In the genomic region with DNA sequence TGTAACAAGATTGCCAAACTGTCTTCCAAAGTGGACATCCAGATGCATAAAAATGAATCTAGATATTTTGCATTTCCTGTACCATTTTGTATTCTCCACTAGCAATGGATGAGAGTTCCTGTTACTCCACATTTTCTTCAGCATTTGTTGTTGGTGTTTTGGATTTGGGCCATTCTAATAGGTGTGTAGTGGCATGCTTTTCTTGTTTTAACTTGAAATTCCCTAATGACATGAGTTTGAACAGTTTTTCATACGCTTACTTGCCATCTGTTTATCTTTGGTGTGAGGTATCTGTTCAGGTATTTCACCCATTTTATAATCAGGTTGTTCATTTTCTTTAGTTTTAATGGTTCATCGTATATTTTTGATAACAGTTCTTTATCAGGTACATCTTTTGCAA, we compare ENCODE assay signal across 24 cellular contexts.
"Had no signal": no experiment of that assay in that cellular context is flagged by ENCODE, and none has a peak within 500 bp of the region (broad histone marks: within the 10 kb centered on the region; RNA-seq: fewer than 3 reads in every experiment).

No MANE protein-coding gene starts in this region.

- H3K9me3 ChIP-seq: SJSA1 had no signal

- H3K4me1 ChIP-seq: SJSA1 had no signal

- H3K4me2 ChIP-seq: KMS-11 had no signal

- ATAC-seq: K562 had no signal

- H3K27ac ChIP-seq: HL-60, KMS-11, SJSA1, SK-N-MC had no signal

- DNase-seq: Kasumi-1, MV-4-11, NCI-H1048, NCI-H1105, NCI-H1417, NCI-H1436 treated with DMSO at 0.1 percent for 48 hours, NCI-H1694, NCI-H187 treated with DMSO at 0.1 percent for 48 hours, NCI-H2029 treated with DMSO at 0.1 percent for 48 hours, NCI-H446, NCI-H510A, NCI-H524 treated with DMSO at 0.1 percent for 48 hours, NCI-H69, NCI-H774, Right ventricle myocardium superior, RPMI8226, SIG-M5 had no signal

- FAIRE-seq: HTR-8/SVneo, K562, RCC 7860 had no signal

- H3K27me3 ChIP-seq: SJSA1 had no signal

- H3K9ac ChIP-seq: KMS-11 had no signal

- H3K4me3 ChIP-seq: K562, SJSA1, SK-N-MC had no signal
